19 cellular contexts compared by ENCODE assay signal in genomic region chr4:97590266-97590665, GRCh38.
DNase-seq lines count a peak whose midpoint lies in the region; ATAC-seq, FAIRE-seq and TF ChIP-seq lines count a peak whose summit lies in the region.
"Had no signal": no experiment of that assay in that cellular context is flagged by ENCODE, and none has a peak within 500 bp of the region (broad histone marks: within the 10 kb centered on the region; RNA-seq: fewer than 3 reads in every experiment).

No MANE protein-coding gene starts in this region.

- H3K27me3 Mint-ChIP-seq in GM23338 (ENCODE audit: insufficient read depth, low read depth, poor library complexity) (peaks cover 2% of the 10 kb centered on the region), Caco-2 (ENCODE audit: insufficient read depth, unreplicated experiment) (no peaks in the 10 kb centered on the region)
- H3K27me3 Mint-ChIP-seq: CD4-positive, alpha-beta memory T cell had no signal

- H2AFZ ChIP-seq in GM23338 (no peak overlapping the region), osteoblast (ENCODE audit: low read length) (no peak overlapping the region)

- DNase-seq in GM23338 (ENCODE audit: low spot score) (no peak), bronchial epithelial cell (ENCODE audit: low read depth) (peak; percentile 27), osteoblast (ENCODE audit: insufficient read length, low spot score, missing footprints) (peak; percentile 34), cerebellar cortex (ENCODE audit: low spot score) (no peak), Caco-2 (no peak)
- DNase-seq: 8988T; C1 segment of cervical spinal cord; CD4-positive, alpha-beta memory T cell; COR-L47; DMS79; EL; GDM1; GOT3; HFFc6 had no signal

- H3K4me1 Mint-ChIP-seq in GM23338: no peaks in the 10 kb centered on the region
- no peaks in the 10 kb centered on the region for H3K4me1 Mint-ChIP-seq in Caco-2 (ENCODE audit: low read depth, unreplicated experiment)
- H3K4me1 Mint-ChIP-seq: CD4-positive, alpha-beta memory T cell had no signal

- H3K9me2 ChIP-seq in GM23338 (ENCODE audit: insufficient read depth): no peaks in the 10 kb centered on the region; the same call in 1 of the 2 replicates

- peaks cover 5% of the 10 kb centered on the region for H3K9me3 ChIP-seq in osteoblast (ENCODE audit: low read depth, low read length)
- H3K9me3 ChIP-seq in Caco-2: no peaks in the 10 kb centered on the region
- H3K9me3 ChIP-seq: HAP-1 had no signal

- H3K27ac Mint-ChIP-seq in GM23338: peak overlapping the region; percentile 67; the same call in 1 of the 2 replicates
- no peak overlapping the region for H3K27ac Mint-ChIP-seq in Caco-2 (ENCODE audit: unreplicated experiment)
- H3K27ac Mint-ChIP-seq: CD4-positive, alpha-beta memory T cell; HFFc6 had no signal

- intact Hi-C loops in Caco-2 (cut with micrococcal nuclease; ENCODE audit: unreplicated experiment): no loop called here

- H3K4me2 ChIP-seq in GM23338 (no peak overlapping the region), osteoblast (ENCODE audit: insufficient read depth, low read length) (no peak overlapping the region)

- H3K27me3 ChIP-seq in GM23338 (ENCODE audit: insufficient read depth): no peaks in the 10 kb centered on the region
- H3K27me3 ChIP-seq in bronchial epithelial cell (ENCODE audit: control insufficient read depth, insufficient read depth, low read length): no peaks in the 10 kb centered on the region
- H3K27me3 ChIP-seq in osteoblast (ENCODE audit: insufficient read depth, low read length): no peaks in the 10 kb centered on the region
- H3K27me3 ChIP-seq in Caco-2 (replicated peaks; ENCODE audit: control insufficient read depth, insufficient read depth, low read length): no peaks in the 10 kb centered on the region

- ATAC-seq in GM23338 (no peak), HG02884 (IDR thresholded peaks at IDR 0.05; ENCODE audit: unreplicated experiment) (no peak)

- H4K20me1 ChIP-seq in GM23338 (replicated peaks; ENCODE audit: insufficient read depth) (no peaks in the 10 kb centered on the region), osteoblast (ENCODE audit: insufficient read depth, low read length) (no peaks in the 10 kb centered on the region)

- H3F3A ChIP-seq in GM23338 (replicated peaks; ENCODE audit: low read depth): no peaks in the 10 kb centered on the region

- CTCF ChIA-PET in Caco-2 (lab: Charles Lee): no interaction called here

- H3K4me3 ChIP-seq in GM23338: no peak overlapping the region
- no peak overlapping the region for H3K4me3 ChIP-seq in bronchial epithelial cell (ENCODE audit: low read depth, low read length)
- no peak overlapping the region for H3K4me3 ChIP-seq in osteoblast (ENCODE audit: insufficient read depth, low read length)
- no peak overlapping the region for H3K4me3 ChIP-seq in Caco-2 (ENCODE audit: low read depth, low read length)
- H3K4me3 ChIP-seq: HAP-1 had no signal

- BruUV-seq in Caco-2 (replicated peaks; lab: Mats Ljungman, UMichigan): no TSS peak

- H3K27ac ChIP-seq in GM23338 (ENCODE audit: low read depth) (no peak overlapping the region), osteoblast (ENCODE audit: low read depth, low read length) (no peak overlapping the region)

- no peaks in the 10 kb centered on the region for H3K79me2 ChIP-seq in GM23338 (replicated peaks; ENCODE audit: insufficient read depth)
- H3K79me2 ChIP-seq in osteoblast (ENCODE audit: insufficient read depth, low read length): no peaks in the 10 kb centered on the region

- H3K4me1 ChIP-seq in GM23338 (ENCODE audit: insufficient read depth) (no peaks in the 10 kb centered on the region), osteoblast (ENCODE audit: insufficient read depth, low read length) (no peaks in the 10 kb centered on the region), Caco-2 (no peaks in the 10 kb centered on the region)

- no peak for TF ChIP-seq CTCF in GM23338 (conservative IDR thresholded peaks at IDR 0.05; ENCODE audit: low read depth in 2 of 2)
- no peak for TF ChIP-seq CTCF in bronchial epithelial cell (IDR thresholded peaks at IDR 0.05; ENCODE audit: insufficient read depth, low read length, severe bottlenecking)
- no peak for TF ChIP-seq CTCF in osteoblast (IDR thresholded peaks at IDR 0.05; ENCODE audit: extremely low read depth, low read depth, low read length)
- no peak for TF ChIP-seq CTCF in Caco-2 (IDR thresholded peaks at IDR 0.05; ENCODE audit: insufficient read depth in 1 of 2, low read depth in 1 of 2, low read length in 1 of 2, severe bottlenecking in 1 of 2, unreplicated experiment in 1 of 2)

- H3K36me3 Mint-ChIP-seq in GM23338 (ENCODE audit: low read depth) (no peaks in the 10 kb centered on the region), Caco-2 (ENCODE audit: insufficient read depth, unreplicated experiment) (no peaks in the 10 kb centered on the region)
- H3K36me3 Mint-ChIP-seq: CD4-positive, alpha-beta memory T cell had no signal

- H3K9me3 Mint-ChIP-seq in GM23338 (peaks cover 3% of the 10 kb centered on the region; the same call in 2 of the 3 replicates), Caco-2 (ENCODE audit: unreplicated experiment) (no peaks in the 10 kb centered on the region)

- FAIRE-seq in bronchial epithelial cell (lab: Jason Lieb, UNC): no peak
- FAIRE-seq: GM12891, GM18507, H54 had no signal

- no peaks in the 10 kb centered on the region for H3K36me3 ChIP-seq in GM23338 (ENCODE audit: insufficient read depth)
- H3K36me3 ChIP-seq in bronchial epithelial cell (ENCODE audit: control insufficient read depth, insufficient read depth, low read length): no peaks in the 10 kb centered on the region
- H3K36me3 ChIP-seq in osteoblast (ENCODE audit: insufficient read depth, low read length): no peaks in the 10 kb centered on the region
- no peaks in the 10 kb centered on the region for H3K36me3 ChIP-seq in Caco-2 (ENCODE audit: control insufficient read depth, insufficient read depth, low read length)
- H3K36me3 ChIP-seq: HAP-1 had no signal

- no peak overlapping the region for H3K4me3 Mint-ChIP-seq in GM23338
- H3K4me3 Mint-ChIP-seq in Caco-2 (ENCODE audit: unreplicated experiment): no peak overlapping the region
- H3K4me3 Mint-ChIP-seq: CD4-positive, alpha-beta memory T cell; HFFc6 had no signal

- POLR2A ChIA-PET in Caco-2 (lab: Charles Lee): no interaction called here

TF ChIP-seq in GM23338, 12 proteins besides CTCF, POLR2A, EP300 and RAD21:
- TF ChIP-seq POLR2AphosphoS5 (IDR thresholded peaks at IDR 0.05; ENCODE audit: low read depth): no peak
- TF ChIP-seq ZNF331 (CRISPR knock-in tag; IDR thresholded peaks at IDR 0.05; ENCODE audit: low read depth): no peak
- TF ChIP-seq ZNF114 (CRISPR knock-in tag; IDR thresholded peaks at IDR 0.05): no peak
- no peak for TF ChIP-seq EZH2 (IDR thresholded peaks at IDR 0.05; ENCODE audit: low read depth, unreplicated experiment)
- TF ChIP-seq JUNB (IDR thresholded peaks at IDR 0.05; ENCODE audit: unreplicated experiment): no peak
- no peak for TF ChIP-seq ETS1 (IDR thresholded peaks at IDR 0.05)
- TF ChIP-seq EZH2phosphoT487 (IDR thresholded peaks at IDR 0.05; ENCODE audit: unreplicated experiment): no peak

Comparison
In these comparisons a context has a peak if more than half of its experiments do, and no peak if none do; other contexts are left out.
1. DNase-seq: peak in bronchial epithelial cell (single experiment) and osteoblast (single experiment); none in GM23338 (single experiment), cerebellar cortex (single experiment) and Caco-2 (0 of 2).